In genomic region chr17:15944720-15945492, GRCh38 we compare ENCODE assay signal across 8 cellular contexts. TPM values are rescaled to one million over a fixed set of nuclear protein-coding genes. Genes with fewer than 3 reads are reported as not detected.
A peak's percentile ranks its signal among the peaks of the same experiment; 100 is the strongest.
DNase-seq lines count a peak whose midpoint lies in the region; ATAC-seq and TF ChIP-seq lines count a peak whose summit lies in the region.

TSS of gene ADORA2B (plus strand) at chr17:15945130. CDS start at chr17:15945249, 119 bp downstream.

- H3K4me1 ChIP-seq in SJCRH30 (peaks cover 7% of the 10 kb centered on the region; the same call in 1 of the 2 replicates), adipocyte (ENCODE audit: control insufficient read depth, insufficient read depth, low read length) (peaks cover 28% of the 10 kb centered on the region), heart left ventricle (peaks cover 0 to 51% (median 13%) of the 10 kb centered on the region in 12 donors)

- H3K9ac ChIP-seq in adipocyte (ENCODE audit: low read length), result peak within 1 kb of the TSS; percentile 77

- H3K27ac ChIP-seq in SJCRH30 (peak within 1 kb of the TSS; percentile 45), heart left ventricle (peak within 1 kb of the TSS in 10 of 12 donors; percentile 3 to 72 (median 52))

- DNase-seq in SJCRH30 (peak; percentile 92 to 95), adipocyte (ENCODE audit: low read depth) (peak; percentile 85), heart left ventricle (peak; percentile 56 to 83 (median 70)), posterior cingulate gyrus (peak in 9 of 10 donors; percentile 19 to 93 (median 50)), DMS153 treated with DMSO at 0.1 percent for 48 hours (lab: John Stamatoyannopoulos, UW; ENCODE audit: unreplicated experiment) (no peak), NCI-H446 treated with DMSO at 0.1 percent for 48 hours (lab: John Stamatoyannopoulos, UW) (no peak)

- H3K27me3 ChIP-seq in SJCRH30, result no peaks in the 10 kb centered on the region
- H3K27me3 ChIP-seq in adipocyte (replicated peaks; ENCODE audit: control insufficient read depth, insufficient read depth, low read length), result no peaks in the 10 kb centered on the region
- peaks cover 0 to 15% (median 0%) of the 10 kb centered on the region in 9 donors for H3K27me3 ChIP-seq in heart left ventricle

- no peaks in the 10 kb centered on the region for H3K9me3 ChIP-seq in SJCRH30 (replicated peaks)
- H3K9me3 ChIP-seq in adipocyte (ENCODE audit: control insufficient read depth, low read length), result no peaks in the 10 kb centered on the region
- no peaks in the 10 kb centered on the region for H3K9me3 ChIP-seq in heart left ventricle

- WGBS in heart left ventricle, 4 donors, result 0 to 1% (median 1%) methylated on average over 22 to 90 of the region's 90 CpGs; no CpG with 5 or more reads in 1 of the 4 donors

- intact Hi-C loops in heart left ventricle (cut with DNase I) (loop anchor here in 4 of 10 donors (5.0 kb wide), 1 partner anchor 52 kb away; the partner anchor contains the start of genes TTC19 (in 4 of the 4) and ZSWIM7 (in 4 of the 4)), posterior cingulate gyrus (cut with DNase I) (loop anchor here (2.0 kb wide), 1 partner anchor 54 kb away; the partner anchor contains the start of genes TTC19 and ZSWIM7)

- peak within 1 kb of the TSS; percentile 63 for H3K4me3 ChIP-seq in SJCRH30
- peak within 1 kb of the TSS; percentile 87 for H3K4me3 ChIP-seq in adipocyte (ENCODE audit: low read length)
- peak within 1 kb of the TSS; percentile 42 to 74 (median 61) for H3K4me3 ChIP-seq in heart left ventricle

- TF ChIP-seq CTCF in heart left ventricle (IDR thresholded peaks at IDR 0.05), result peak; percentile 35 to 74 (median 50)

- ATAC-seq in GM18498 (IDR thresholded peaks at IDR 0.05; ENCODE audit: unreplicated experiment) (peak; percentile 68), HG03565 (IDR thresholded peaks at IDR 0.05; ENCODE audit: unreplicated experiment) (peak; percentile 44), heart left ventricle (peak; percentile 21 to 83 (median 76))

- H3K36me3 ChIP-seq in SJCRH30 (no peaks in the 10 kb centered on the region), adipocyte (ENCODE audit: control insufficient read depth, insufficient read depth, low read length, severe bottlenecking) (no peaks in the 10 kb centered on the region), heart left ventricle (no peaks in the 10 kb centered on the region)

- no peak for TF ChIP-seq POLR2A in heart left ventricle (IDR thresholded peaks at IDR 0.05)

RNA-seq across cellular contexts. Expression of gene ADORA2B, which starts in this region (rescaled TPM):
- 15.1 TPM in 2 replicates for total RNA-seq in SJCRH30 (2014; rRNA removed; shearing (Covaris generic))
- 1 to 10 TPM in 4 of 9 donors, under 1 TPM in 5; 0.65 to 3.1 (median 0.95) TPM for total RNA-seq in heart left ventricle
- polyA plus RNA-seq in heart left ventricle, result under 1 TPM; 0.61 to 0.68 TPM

Comparison
In these comparisons a context has a peak if more than half of its experiments do, and no peak if none do; other contexts are left out.
1. DNase-seq: peak in SJCRH30 (2 of 2), adipocyte (single experiment), heart left ventricle (5 of 5) and posterior cingulate gyrus (9 of 10); none in DMS153 treated with DMSO at 0.1 percent for 48 hours (single experiment) and NCI-H446 treated with DMSO at 0.1 percent for 48 hours (single experiment).
2. Peak in every context shown above with its lines, with median percentiles within 50 percentile points of each other: ATAC-seq and H3K4me3 ChIP-seq.